Comparison of ENCODE assay signal across 10 cellular contexts in the genomic region with DNA sequence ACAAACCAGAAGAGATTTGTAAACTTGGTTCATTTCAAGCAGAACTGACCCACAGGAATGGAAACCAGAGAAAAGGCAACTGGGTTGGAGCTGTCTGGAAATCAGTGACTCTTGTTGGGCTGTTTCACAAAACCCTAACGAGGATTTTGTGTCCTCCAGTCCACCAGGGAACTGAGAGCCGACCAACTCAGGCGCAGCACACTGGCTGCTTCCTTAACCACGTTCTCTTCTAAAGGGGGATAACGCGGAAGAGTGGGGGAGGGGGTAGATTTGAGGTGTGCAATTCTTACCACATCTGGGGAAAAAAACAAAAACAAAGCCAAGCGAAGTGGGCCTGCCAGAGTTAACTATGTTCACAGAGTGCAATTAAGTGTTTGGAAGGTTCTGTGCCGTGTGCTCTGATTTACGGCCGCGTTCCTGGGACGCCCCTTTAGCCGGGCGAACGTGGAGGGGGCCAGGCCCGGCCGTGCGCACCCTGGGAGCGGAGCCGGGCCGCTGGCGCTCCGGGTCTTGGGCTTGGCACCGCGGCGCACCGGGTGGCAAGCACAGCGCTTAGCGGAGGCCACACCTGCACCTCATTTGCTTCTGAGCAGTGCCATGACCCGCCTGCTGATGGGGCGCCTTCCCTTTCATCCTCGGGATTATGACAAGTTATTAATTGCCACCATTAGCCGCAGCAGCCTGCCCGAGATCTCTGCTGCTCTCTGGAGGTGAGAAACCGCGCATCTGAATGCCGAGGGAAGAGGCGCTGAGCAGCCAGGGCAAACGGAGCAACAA.
DNase-seq lines count a peak whose midpoint lies in the region; ATAC-seq, FAIRE-seq and TF ChIP-seq lines count a peak whose summit lies in the region.
"Had no signal": no experiment of that assay in that cellular context is flagged by ENCODE, and none has a peak within 500 bp of the region (broad histone marks: within the 10 kb centered on the region; RNA-seq: fewer than 3 reads in every experiment).

No MANE protein-coding gene starts in this region.

- no peaks in the 10 kb centered on the region for H3K9me3 ChIP-seq in neuronal stem cell (replicated peaks in 1 of 2; ENCODE audit: control insufficient read depth in 2 of 2, insufficient read depth in 1 of 2, low read depth in 1 of 2, low read length in 2 of 2)

- FAIRE-seq in D721Med (lab: Jason Lieb, UNC) = no peak

- H3K27ac Mint-ChIP-seq in activated CD4-positive, alpha-beta T cell treated with anti-CD3 and anti-CD28 coated beads, Interleukin-2, amount 10 ng/mL, durations not matched to agents 24 days and 14 days = no peak overlapping the region

- H3K4me1 ChIP-seq in neuronal stem cell (ENCODE audit: control insufficient read depth in 2 of 2, insufficient read depth in 1 of 2, low read depth in 1 of 2, low read length in 2 of 2) = no peaks in the 10 kb centered on the region

- peak overlapping the region in 1 of 2 donors; percentile 77 for H3K4me3 ChIP-seq in neuronal stem cell (ENCODE audit: low read length in 2 of 2)

- no peak overlapping the region for H3K4ac ChIP-seq in neuronal stem cell (ENCODE audit: low read length)

- H3K4me2 ChIP-seq in neuronal stem cell (ENCODE audit: insufficient read depth, low read length, poor library complexity, severe bottlenecking) = peak overlapping the region; percentile 79

- H2BK120ac ChIP-seq in neuronal stem cell (ENCODE audit: low read depth, low read length) = no peak overlapping the region

- no peak overlapping the region for H2AFZ ChIP-seq in neuronal stem cell (ENCODE audit: low read length)

- H3K4me1 Mint-ChIP-seq in activated CD4-positive, alpha-beta T cell treated with anti-CD3 and anti-CD28 coated beads, Interleukin-2, amount 10 ng/mL, durations not matched to agents 24 days and 14 days = no peaks in the 10 kb centered on the region

- no peak overlapping the region for H2AK5ac ChIP-seq in neuronal stem cell (ENCODE audit: low read depth, low read length)

- no peak overlapping the region for H4K8ac ChIP-seq in neuronal stem cell (ENCODE audit: low read depth, low read length)

- DNase-seq in D721Med (ENCODE audit: insufficient read length, low spot score) (peak; percentile 72), NCI-H2171 (lab: John Stamatoyannopoulos, UW) (peak; percentile 8), germinal center (ENCODE audit: low spot score) (peak; percentile 7), neuronal stem cell (ENCODE audit: low spot score) (peak; percentile 21), activated gamma-delta T cell (lab: John Stamatoyannopoulos, UW) (no peak)
- no peak for DNase-seq in activated CD4-positive, alpha-beta T cell treated with anti-CD3 and anti-CD28 coated beads, Interleukin-2, amount 10 ng/mL, durations not matched to agents 24 days and 14 days
- DNase-seq: naive B cell, NCI-H2081 had no signal

- H3K9me3 Mint-ChIP-seq in activated CD4-positive, alpha-beta T cell treated with anti-CD3 and anti-CD28 coated beads, Interleukin-2, amount 10 ng/mL, durations not matched to agents 24 days and 14 days = no peaks in the 10 kb centered on the region

- H3K27me3 ChIP-seq in neuronal stem cell (ENCODE audit: control insufficient read depth in 3 of 3, insufficient read depth in 3 of 3, low read depth in 1 of 3, low read length in 3 of 3) = peaks cover 0 to 30% (median 18%) of the 10 kb centered on the region in 3 experiments

- no CpG with 5 or more reads among the region's 39 CpGs for WGBS in neuronal stem cell (ENCODE audit: extremely low coverage in 2 of 2, insufficient read length in 2 of 2, insufficient replicate concordance in 1 of 2), 2 donors

- ATAC-seq in HG03045 (IDR thresholded peaks at IDR 0.05; ENCODE audit: unreplicated experiment) (no peak), HG02623 (IDR thresholded peaks at IDR 0.05; ENCODE audit: unreplicated experiment) (no peak)

- H3K36me3 Mint-ChIP-seq in activated CD4-positive, alpha-beta T cell treated with anti-CD3 and anti-CD28 coated beads, Interleukin-2, amount 10 ng/mL, durations not matched to agents 24 days and 14 days (ENCODE audit: low read depth) = no peaks in the 10 kb centered on the region

- H3K27me3 Mint-ChIP-seq in activated CD4-positive, alpha-beta T cell treated with anti-CD3 and anti-CD28 coated beads, Interleukin-2, amount 10 ng/mL, durations not matched to agents 24 days and 14 days = peaks cover 40% of the 10 kb centered on the region

- no peak overlapping the region for H2BK12ac ChIP-seq in neuronal stem cell (ENCODE audit: low read length)

- H2BK5ac ChIP-seq in neuronal stem cell (ENCODE audit: low read length) = no peak overlapping the region

- H3K18ac ChIP-seq in neuronal stem cell (ENCODE audit: low read length) = peak overlapping the region; percentile 63

- TF ChIP-seq CTCF in D721Med (IDR thresholded peaks at IDR 0.05; ENCODE audit: insufficient read depth, missing control alignments) = peak; percentile 54

- H3K9ac ChIP-seq in neuronal stem cell (ENCODE audit: low read depth, low read length, poor library complexity) = peak overlapping the region; percentile 78

- H2BK15ac ChIP-seq in neuronal stem cell (ENCODE audit: low read length) = no peak overlapping the region

- no peak overlapping the region for H4K91ac ChIP-seq in neuronal stem cell (ENCODE audit: low read depth, low read length, poor library complexity)

- no peaks in the 10 kb centered on the region for H3K79me1 ChIP-seq in neuronal stem cell (ENCODE audit: low read depth, low read length)

- intact Hi-C loops in activated CD4-positive, alpha-beta T cell treated with anti-CD3 and anti-CD28 coated beads, Interleukin-2, amount 10 ng/mL, durations not matched to agents 24 days and 14 days (cut with micrococcal nuclease) = no loop called here

- no peaks in the 10 kb centered on the region for H3K36me3 ChIP-seq in neuronal stem cell (replicated peaks in 1 of 2; ENCODE audit: control insufficient read depth in 2 of 2, insufficient read depth in 2 of 2, low read length in 2 of 2)

- no peak overlapping the region for H3K27ac ChIP-seq in neuronal stem cell (replicated peaks; ENCODE audit: low read length)

- no peak overlapping the region for H3K14ac ChIP-seq in neuronal stem cell (ENCODE audit: low read length)

- no peak overlapping the region for H3K4me3 Mint-ChIP-seq in activated CD4-positive, alpha-beta T cell treated with anti-CD3 and anti-CD28 coated beads, Interleukin-2, amount 10 ng/mL, durations not matched to agents 24 days and 14 days
- H3K4me3 Mint-ChIP-seq: naive B cell had no signal

- no peak overlapping the region for H3K23ac ChIP-seq in neuronal stem cell (ENCODE audit: low read depth, low read length, poor library complexity)

Comparison
In these comparisons a context has a peak if more than half of its experiments do, and no peak if none do; other contexts are left out.
1. DNase-seq: peak in D721Med (single experiment), NCI-H2171 (single experiment), germinal center (single experiment) and neuronal stem cell (single experiment); none in activated CD4-positive, alpha-beta T cell treated with anti-CD3 and anti-CD28 coated beads, Interleukin-2, amount 10 ng/mL, durations not matched to agents 24 days and 14 days (single experiment) and activated gamma-delta T cell (single experiment).